1 cellular context compared by ENCODE assay signal in the genomic region with DNA sequence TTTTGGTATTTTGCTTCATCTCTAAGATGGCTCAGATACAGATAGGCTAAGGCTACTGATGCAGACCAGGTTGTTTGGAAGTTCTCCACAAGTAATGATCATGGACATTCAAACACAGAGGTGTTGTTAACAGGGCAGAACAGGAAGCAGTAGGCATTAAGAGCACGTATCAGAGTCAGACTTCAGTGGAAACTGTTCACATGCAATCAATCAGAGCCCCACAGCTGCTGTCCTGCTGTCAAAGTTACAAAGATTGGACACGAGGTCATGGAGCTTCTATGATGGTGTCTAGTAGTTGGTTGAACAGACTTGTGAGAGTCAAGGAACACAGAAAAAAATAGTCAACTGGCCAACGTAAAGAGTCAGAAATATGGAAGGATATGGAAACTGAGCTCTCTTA.
A peak's percentile ranks its signal among the peaks of the same experiment; 100 is the strongest.
TF ChIP-seq lines count a peak whose summit lies in the region.

No MANE protein-coding gene starts in this region.

TF ChIP-seq in K562, 482 proteins besides CTCF, POLR2A, EP300 and RAD21 (continued from another document):
- TF ChIP-seq, protein P1, sequence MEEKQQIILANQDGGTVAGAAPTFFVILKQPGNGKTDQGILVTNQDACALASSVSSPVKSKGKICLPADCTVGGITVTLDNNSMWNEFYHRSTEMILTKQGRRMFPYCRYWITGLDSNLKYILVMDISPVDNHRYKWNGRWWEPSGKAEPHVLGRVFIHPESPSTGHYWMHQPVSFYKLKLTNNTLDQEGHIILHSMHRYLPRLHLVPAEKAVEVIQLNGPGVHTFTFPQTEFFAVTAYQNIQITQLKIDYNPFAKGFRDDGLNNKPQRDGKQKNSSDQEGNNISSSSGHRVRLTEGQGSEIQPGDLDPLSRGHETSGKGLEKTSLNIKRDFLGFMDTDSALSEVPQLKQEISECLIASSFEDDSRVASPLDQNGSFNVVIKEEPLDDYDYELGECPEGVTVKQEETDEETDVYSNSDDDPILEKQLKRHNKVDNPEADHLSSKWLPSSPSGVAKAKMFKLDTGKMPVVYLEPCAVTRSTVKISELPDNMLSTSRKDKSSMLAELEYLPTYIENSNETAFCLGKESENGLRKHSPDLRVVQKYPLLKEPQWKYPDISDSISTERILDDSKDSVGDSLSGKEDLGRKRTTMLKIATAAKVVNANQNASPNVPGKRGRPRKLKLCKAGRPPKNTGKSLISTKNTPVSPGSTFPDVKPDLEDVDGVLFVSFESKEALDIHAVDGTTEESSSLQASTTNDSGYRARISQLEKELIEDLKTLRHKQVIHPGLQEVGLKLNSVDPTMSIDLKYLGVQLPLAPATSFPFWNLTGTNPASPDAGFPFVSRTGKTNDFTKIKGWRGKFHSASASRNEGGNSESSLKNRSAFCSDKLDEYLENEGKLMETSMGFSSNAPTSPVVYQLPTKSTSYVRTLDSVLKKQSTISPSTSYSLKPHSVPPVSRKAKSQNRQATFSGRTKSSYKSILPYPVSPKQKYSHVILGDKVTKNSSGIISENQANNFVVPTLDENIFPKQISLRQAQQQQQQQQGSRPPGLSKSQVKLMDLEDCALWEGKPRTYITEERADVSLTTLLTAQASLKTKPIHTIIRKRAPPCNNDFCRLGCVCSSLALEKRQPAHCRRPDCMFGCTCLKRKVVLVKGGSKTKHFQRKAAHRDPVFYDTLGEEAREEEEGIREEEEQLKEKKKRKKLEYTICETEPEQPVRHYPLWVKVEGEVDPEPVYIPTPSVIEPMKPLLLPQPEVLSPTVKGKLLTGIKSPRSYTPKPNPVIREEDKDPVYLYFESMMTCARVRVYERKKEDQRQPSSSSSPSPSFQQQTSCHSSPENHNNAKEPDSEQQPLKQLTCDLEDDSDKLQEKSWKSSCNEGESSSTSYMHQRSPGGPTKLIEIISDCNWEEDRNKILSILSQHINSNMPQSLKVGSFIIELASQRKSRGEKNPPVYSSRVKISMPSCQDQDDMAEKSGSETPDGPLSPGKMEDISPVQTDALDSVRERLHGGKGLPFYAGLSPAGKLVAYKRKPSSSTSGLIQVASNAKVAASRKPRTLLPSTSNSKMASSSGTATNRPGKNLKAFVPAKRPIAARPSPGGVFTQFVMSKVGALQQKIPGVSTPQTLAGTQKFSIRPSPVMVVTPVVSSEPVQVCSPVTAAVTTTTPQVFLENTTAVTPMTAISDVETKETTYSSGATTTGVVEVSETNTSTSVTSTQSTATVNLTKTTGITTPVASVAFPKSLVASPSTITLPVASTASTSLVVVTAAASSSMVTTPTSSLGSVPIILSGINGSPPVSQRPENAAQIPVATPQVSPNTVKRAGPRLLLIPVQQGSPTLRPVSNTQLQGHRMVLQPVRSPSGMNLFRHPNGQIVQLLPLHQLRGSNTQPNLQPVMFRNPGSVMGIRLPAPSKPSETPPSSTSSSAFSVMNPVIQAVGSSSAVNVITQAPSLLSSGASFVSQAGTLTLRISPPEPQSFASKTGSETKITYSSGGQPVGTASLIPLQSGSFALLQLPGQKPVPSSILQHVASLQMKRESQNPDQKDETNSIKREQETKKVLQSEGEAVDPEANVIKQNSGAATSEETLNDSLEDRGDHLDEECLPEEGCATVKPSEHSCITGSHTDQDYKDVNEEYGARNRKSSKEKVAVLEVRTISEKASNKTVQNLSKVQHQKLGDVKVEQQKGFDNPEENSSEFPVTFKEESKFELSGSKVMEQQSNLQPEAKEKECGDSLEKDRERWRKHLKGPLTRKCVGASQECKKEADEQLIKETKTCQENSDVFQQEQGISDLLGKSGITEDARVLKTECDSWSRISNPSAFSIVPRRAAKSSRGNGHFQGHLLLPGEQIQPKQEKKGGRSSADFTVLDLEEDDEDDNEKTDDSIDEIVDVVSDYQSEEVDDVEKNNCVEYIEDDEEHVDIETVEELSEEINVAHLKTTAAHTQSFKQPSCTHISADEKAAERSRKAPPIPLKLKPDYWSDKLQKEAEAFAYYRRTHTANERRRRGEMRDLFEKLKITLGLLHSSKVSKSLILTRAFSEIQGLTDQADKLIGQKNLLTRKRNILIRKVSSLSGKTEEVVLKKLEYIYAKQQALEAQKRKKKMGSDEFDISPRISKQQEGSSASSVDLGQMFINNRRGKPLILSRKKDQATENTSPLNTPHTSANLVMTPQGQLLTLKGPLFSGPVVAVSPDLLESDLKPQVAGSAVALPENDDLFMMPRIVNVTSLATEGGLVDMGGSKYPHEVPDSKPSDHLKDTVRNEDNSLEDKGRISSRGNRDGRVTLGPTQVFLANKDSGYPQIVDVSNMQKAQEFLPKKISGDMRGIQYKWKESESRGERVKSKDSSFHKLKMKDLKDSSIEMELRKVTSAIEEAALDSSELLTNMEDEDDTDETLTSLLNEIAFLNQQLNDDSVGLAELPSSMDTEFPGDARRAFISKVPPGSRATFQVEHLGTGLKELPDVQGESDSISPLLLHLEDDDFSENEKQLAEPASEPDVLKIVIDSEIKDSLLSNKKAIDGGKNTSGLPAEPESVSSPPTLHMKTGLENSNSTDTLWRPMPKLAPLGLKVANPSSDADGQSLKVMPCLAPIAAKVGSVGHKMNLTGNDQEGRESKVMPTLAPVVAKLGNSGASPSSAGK (IDR thresholded peaks at IDR 0.05): peak; percentile 51
- peak; percentile 80 for TF ChIP-seq CBFA2T3 (IDR thresholded peaks at IDR 0.05)
- TF ChIP-seq DPF2 (IDR thresholded peaks at IDR 0.05): 0 out of 2 replicates have a peak, but pooled peaks have one; percentile 25
- peak; percentile 78 for TF ChIP-seq PKNOX1 (IDR thresholded peaks at IDR 0.05)
- TF ChIP-seq JUND (IDR thresholded peaks at IDR 0.05; ENCODE audit: borderline replicate concordance, low read depth, low read length): no peak
- TF ChIP-seq JUND (tag; IDR thresholded peaks at IDR 0.05; ENCODE audit: borderline replicate concordance, low read depth, low read length): no peak
- TF ChIP-seq CBFA2T2 (conservative IDR thresholded peaks at IDR 0.05): peak; percentile 58
- peak; percentile 58 for TF ChIP-seq ARID1B (IDR thresholded peaks at IDR 0.05)
- peak; percentile 46 for TF ChIP-seq TCF3 (CRISPR knock-in tag; IDR thresholded peaks at IDR 0.05)
- TF ChIP-seq ZNF134 (CRISPR knock-in tag; conservative IDR thresholded peaks at IDR 0.05): no peak
- no peak for TF ChIP-seq BRF1 (IDR thresholded peaks at IDR 0.05; ENCODE audit: borderline replicate concordance, extremely low read depth, insufficient read length)
- TF ChIP-seq, protein P2, sequence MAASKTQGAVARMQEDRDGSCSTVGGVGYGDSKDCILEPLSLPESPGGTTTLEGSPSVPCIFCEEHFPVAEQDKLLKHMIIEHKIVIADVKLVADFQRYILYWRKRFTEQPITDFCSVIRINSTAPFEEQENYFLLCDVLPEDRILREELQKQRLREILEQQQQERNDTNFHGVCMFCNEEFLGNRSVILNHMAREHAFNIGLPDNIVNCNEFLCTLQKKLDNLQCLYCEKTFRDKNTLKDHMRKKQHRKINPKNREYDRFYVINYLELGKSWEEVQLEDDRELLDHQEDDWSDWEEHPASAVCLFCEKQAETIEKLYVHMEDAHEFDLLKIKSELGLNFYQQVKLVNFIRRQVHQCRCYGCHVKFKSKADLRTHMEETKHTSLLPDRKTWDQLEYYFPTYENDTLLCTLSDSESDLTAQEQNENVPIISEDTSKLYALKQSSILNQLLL (CRISPR knock-in tag; IDR thresholded peaks at IDR 0.05; ENCODE audit: borderline replicate concordance): no peak
- TF ChIP-seq, protein P3, sequence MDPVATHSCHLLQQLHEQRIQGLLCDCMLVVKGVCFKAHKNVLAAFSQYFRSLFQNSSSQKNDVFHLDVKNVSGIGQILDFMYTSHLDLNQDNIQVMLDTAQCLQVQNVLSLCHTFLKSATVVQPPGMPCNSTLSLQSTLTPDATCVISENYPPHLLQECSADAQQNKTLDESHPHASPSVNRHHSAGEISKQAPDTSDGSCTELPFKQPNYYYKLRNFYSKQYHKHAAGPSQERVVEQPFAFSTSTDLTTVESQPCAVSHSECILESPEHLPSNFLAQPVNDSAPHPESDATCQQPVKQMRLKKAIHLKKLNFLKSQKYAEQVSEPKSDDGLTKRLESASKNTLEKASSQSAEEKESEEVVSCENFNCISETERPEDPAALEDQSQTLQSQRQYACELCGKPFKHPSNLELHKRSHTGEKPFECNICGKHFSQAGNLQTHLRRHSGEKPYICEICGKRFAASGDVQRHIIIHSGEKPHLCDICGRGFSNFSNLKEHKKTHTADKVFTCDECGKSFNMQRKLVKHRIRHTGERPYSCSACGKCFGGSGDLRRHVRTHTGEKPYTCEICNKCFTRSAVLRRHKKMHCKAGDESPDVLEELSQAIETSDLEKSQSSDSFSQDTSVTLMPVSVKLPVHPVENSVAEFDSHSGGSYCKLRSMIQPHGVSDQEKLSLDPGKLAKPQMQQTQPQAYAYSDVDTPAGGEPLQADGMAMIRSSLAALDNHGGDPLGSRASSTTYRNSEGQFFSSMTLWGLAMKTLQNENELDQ (CRISPR knock-in tag; IDR thresholded peaks at IDR 0.05; ENCODE audit: borderline replicate concordance): no peak
- TF ChIP-seq, protein P4, sequence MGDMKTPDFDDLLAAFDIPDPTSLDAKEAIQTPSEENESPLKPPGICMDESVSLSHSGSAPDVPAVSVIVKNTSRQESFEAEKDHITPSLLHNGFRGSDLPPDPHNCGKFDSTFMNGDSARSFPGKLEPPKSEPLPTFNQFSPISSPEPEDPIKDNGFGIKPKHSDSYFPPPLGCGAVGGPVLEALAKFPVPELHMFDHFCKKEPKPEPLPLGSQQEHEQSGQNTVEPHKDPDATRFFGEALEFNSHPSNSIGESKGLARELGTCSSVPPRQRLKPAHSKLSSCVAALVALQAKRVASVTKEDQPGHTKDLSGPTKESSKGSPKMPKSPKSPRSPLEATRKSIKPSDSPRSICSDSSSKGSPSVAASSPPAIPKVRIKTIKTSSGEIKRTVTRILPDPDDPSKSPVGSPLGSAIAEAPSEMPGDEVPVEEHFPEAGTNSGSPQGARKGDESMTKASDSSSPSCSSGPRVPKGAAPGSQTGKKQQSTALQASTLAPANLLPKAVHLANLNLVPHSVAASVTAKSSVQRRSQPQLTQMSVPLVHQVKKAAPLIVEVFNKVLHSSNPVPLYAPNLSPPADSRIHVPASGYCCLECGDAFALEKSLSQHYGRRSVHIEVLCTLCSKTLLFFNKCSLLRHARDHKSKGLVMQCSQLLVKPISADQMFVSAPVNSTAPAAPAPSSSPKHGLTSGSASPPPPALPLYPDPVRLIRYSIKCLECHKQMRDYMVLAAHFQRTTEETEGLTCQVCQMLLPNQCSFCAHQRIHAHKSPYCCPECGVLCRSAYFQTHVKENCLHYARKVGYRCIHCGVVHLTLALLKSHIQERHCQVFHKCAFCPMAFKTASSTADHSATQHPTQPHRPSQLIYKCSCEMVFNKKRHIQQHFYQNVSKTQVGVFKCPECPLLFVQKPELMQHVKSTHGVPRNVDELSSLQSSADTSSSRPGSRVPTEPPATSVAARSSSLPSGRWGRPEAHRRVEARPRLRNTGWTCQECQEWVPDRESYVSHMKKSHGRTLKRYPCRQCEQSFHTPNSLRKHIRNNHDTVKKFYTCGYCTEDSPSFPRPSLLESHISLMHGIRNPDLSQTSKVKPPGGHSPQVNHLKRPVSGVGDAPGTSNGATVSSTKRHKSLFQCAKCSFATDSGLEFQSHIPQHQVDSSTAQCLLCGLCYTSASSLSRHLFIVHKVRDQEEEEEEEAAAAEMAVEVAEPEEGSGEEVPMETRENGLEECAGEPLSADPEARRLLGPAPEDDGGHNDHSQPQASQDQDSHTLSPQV (IDR thresholded peaks at IDR 0.05): peak; percentile 55; the same call in 1 of the 2 replicates
- TF ChIP-seq ZNF23 (CRISPR knock-in tag; IDR thresholded peaks at IDR 0.05): no peak
- peak; percentile 55 for TF ChIP-seq NCOR1 (IDR thresholded peaks at IDR 0.05)
- TF ChIP-seq KLF16 (IDR thresholded peaks at IDR 0.05): 0 out of 2 replicates have a peak, but pooled peaks have one; percentile 7
- 0 out of 4 replicates have a peak, but pooled peaks of 1 of the 2 experiments have one; percentile 45 for TF ChIP-seq MNT (conservative IDR thresholded peaks at IDR 0.05)
- no peak for TF ChIP-seq NCOA4 (IDR thresholded peaks at IDR 0.05; ENCODE audit: partially characterized antibody)
- TF ChIP-seq ZKSCAN3 (CRISPR knock-in tag; IDR thresholded peaks at IDR 0.05): no peak
- TF ChIP-seq HNRNPH1 (optimal IDR thresholded peaks at IDR 0.05; ENCODE audit: low read depth, low read length): no peak
- no peak for TF ChIP-seq HSF4 (CRISPR knock-in tag; IDR thresholded peaks at IDR 0.05; ENCODE audit: borderline replicate concordance)
- TF ChIP-seq ZNF175 (CRISPR knock-in tag; IDR thresholded peaks at IDR 0.05; ENCODE audit: low read depth): 0 out of 2 replicates have a peak, but pooled peaks have one; percentile 31
- 0 out of 2 replicates have a peak, but pooled peaks have one; percentile 22 for TF ChIP-seq ZNF395 (CRISPR knock-in tag; IDR thresholded peaks at IDR 0.05)
- no peak for TF ChIP-seq SMARCB1 (IDR thresholded peaks at IDR 0.05; ENCODE audit: insufficient read length, low read depth)
- peak; percentile 52 for TF ChIP-seq TEAD4 (IDR thresholded peaks at IDR 0.05; ENCODE audit: low read length)
- no peak for TF ChIP-seq TEAD4 (CRISPR knock-in tag; IDR thresholded peaks at IDR 0.05; ENCODE audit: borderline replicate concordance)
- TF ChIP-seq TAL1 (IDR thresholded peaks at IDR 0.05): peak; percentile 49
